12 cellular contexts compared by ENCODE assay signal in the genomic region with DNA sequence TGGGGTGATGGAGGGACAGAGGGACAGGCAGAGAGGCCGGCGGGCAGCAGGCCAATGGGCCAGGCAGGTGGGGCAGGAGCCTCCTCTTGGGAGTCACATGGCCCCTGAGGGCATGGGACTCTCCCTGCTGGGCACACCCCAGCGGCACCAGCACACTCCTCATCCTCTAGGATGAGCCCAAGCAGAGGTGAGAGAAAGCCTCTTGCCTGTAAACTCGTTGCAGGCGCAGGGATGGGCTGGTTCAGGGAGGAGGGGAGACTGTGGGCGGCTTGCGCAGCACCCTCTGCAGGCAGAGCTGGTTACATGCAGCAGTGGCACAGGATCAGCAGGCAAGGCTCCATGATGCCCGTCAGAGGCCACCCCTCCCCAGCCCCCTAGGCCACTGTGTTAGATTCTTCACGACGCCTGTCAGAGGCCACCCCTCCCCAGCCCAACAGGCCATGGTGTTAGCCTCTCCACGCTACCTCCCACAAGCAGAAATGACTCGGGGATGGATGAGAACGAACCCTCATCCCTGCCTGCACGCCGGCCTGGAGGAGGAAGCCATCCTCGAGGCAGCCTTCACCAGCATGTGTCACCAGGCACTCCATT.
A peak's percentile ranks its signal among the peaks of the same experiment; 100 is the strongest.
DNase-seq lines count a peak whose midpoint lies in the region; ATAC-seq and TF ChIP-seq lines count a peak whose summit lies in the region.
"Had no signal": no experiment of that assay in that cellular context is flagged by ENCODE, and none has a peak within 500 bp of the region (broad histone marks: within the 10 kb centered on the region; RNA-seq: fewer than 3 reads in every experiment).

No MANE protein-coding gene starts in this region.

- H3K4me2 ChIP-seq in IMR-90 (ENCODE audit: low read depth, low read length) (no peak overlapping the region), neural progenitor cell (no peak overlapping the region)
- H3K4me2 ChIP-seq: A549 had no signal

- TF ChIP-seq POLR2A in IMR-90 (IDR thresholded peaks at IDR 0.05; ENCODE audit: low read depth, low read length), result no peak

- peaks cover 10% of the 10 kb centered on the region for H3K4me1 Mint-ChIP-seq in neural progenitor cell

- no peak overlapping the region for H3K4ac ChIP-seq in IMR-90 (ENCODE audit: low read depth, low read length)

- H3K9me3 ChIP-seq in IMR-90 (ENCODE audit: control insufficient read depth, insufficient read depth, low read length) (no peaks in the 10 kb centered on the region), colonic mucosa (no peaks in the 10 kb centered on the region), neural progenitor cell (ENCODE audit: low read depth) (no peaks in the 10 kb centered on the region)
- H3K9me3 ChIP-seq: A549, HAP-1, pancreas had no signal

- no peaks in the 10 kb centered on the region for H3K79me1 ChIP-seq in IMR-90 (ENCODE audit: low read depth in 1 of 2, low read length in 2 of 2)

- H3K18ac ChIP-seq in IMR-90 (ENCODE audit: low read depth, low read length), result no peak overlapping the region

- intact Hi-C loops in IMR-90 (cut with micrococcal nuclease), result no loop called here
- intact Hi-C loops in colonic mucosa (cut with DNase I), result no loop called here

- no peaks in the 10 kb centered on the region for H3K9me1 ChIP-seq in IMR-90 (ENCODE audit: insufficient read depth, low read length)

- in situ Hi-C loops in IMR-90 (cut with MboI; ENCODE audit: low sequenced_read_pairs), result no loop called here

- H3K4me3 ChIP-seq in IMR-90 (ENCODE audit: insufficient read depth, low read depth, low read length) (no peak overlapping the region), colonic mucosa (no peak overlapping the region), neural progenitor cell (no peak overlapping the region)
- H3K4me3 ChIP-seq: A549, HAP-1, pancreas had no signal

- ATAC-seq in IMR-90 (ENCODE audit: low read depth) (no peak), GM21619 (IDR thresholded peaks at IDR 0.05; ENCODE audit: unreplicated experiment) (no peak)

- H3K27me3 ChIP-seq in IMR-90 (ENCODE audit: control insufficient read depth, insufficient read depth, low read length) (peaks cover 2% of the 10 kb centered on the region; the same call in 1 of the 2 replicates), colonic mucosa (no peaks in the 10 kb centered on the region), neural progenitor cell (no peaks in the 10 kb centered on the region)
- H3K27me3 ChIP-seq: pancreas had no signal

- H4K20me1 ChIP-seq in IMR-90 (ENCODE audit: insufficient read depth, low read length) (no peaks in the 10 kb centered on the region), neural progenitor cell (ENCODE audit: low read depth) (no peaks in the 10 kb centered on the region)

- no peak overlapping the region for H3K27ac Mint-ChIP-seq in neural progenitor cell

- no peak overlapping the region for H4K5ac ChIP-seq in IMR-90 (ENCODE audit: low read depth, low read length)

- H2BK20ac ChIP-seq in IMR-90 (ENCODE audit: low read depth, low read length), result no peak overlapping the region

- TF ChIP-seq RAD21 in IMR-90 (IDR thresholded peaks at IDR 0.05; ENCODE audit: low read length), result peak; percentile 35

- H2AFZ ChIP-seq in IMR-90 (replicated peaks; ENCODE audit: low read length, poor library complexity) (no peak overlapping the region), neural progenitor cell (replicated peaks) (peak overlapping the region; percentile 69)

- H3K9me3 Mint-ChIP-seq in neural progenitor cell, result no peaks in the 10 kb centered on the region

- no peak overlapping the region for H2AK5ac ChIP-seq in IMR-90 (ENCODE audit: low read depth, low read length)

- no peak overlapping the region for H4K8ac ChIP-seq in IMR-90 (ENCODE audit: low read depth in 2 of 2, low read length in 2 of 2)

- H4K91ac ChIP-seq in IMR-90 (ENCODE audit: insufficient read depth, low read depth, low read length), result no peak overlapping the region

- H3K4me1 ChIP-seq in IMR-90 (ENCODE audit: control insufficient read depth, insufficient read depth, low read length), result no peaks in the 10 kb centered on the region
- H3K4me1 ChIP-seq in colonic mucosa, result no peaks in the 10 kb centered on the region
- peaks cover 10% of the 10 kb centered on the region for H3K4me1 ChIP-seq in neural progenitor cell
- H3K4me1 ChIP-seq: A549, HAP-1, pancreas had no signal

- peak; percentile 25 for DNase-seq in DMS153 (lab: John Stamatoyannopoulos, UW)
- no peak for DNase-seq in DMS153 treated with DMSO at 0.1 percent for 48 hours (lab: John Stamatoyannopoulos, UW; ENCODE audit: unreplicated experiment)
- DNase-seq in IMR-90, result peak; percentile 25
- no peak for DNase-seq in colonic mucosa
- DNase-seq in neural progenitor cell (ENCODE audit: low spot score), result peak; percentile 75
- no peak for DNase-seq in kidney tubule cell (ENCODE audit: low spot score)
- DNase-seq in NCI-H187 (lab: John Stamatoyannopoulos, UW), result no peak
- DNase-seq: activated CD8-positive, alpha-beta memory T cell treated with anti-CD3 and anti-CD28 coated beads, Interleukin-2, amount 50 U/mL, for 4 hours had no signal

- no peaks in the 10 kb centered on the region for H3K79me2 ChIP-seq in neural progenitor cell (ENCODE audit: low read depth)

- H3K36me3 ChIP-seq in IMR-90 (ENCODE audit: control insufficient read depth, insufficient read depth, low read length), result no peaks in the 10 kb centered on the region
- H3K36me3 ChIP-seq in colonic mucosa, result no peaks in the 10 kb centered on the region
- no peaks in the 10 kb centered on the region for H3K36me3 ChIP-seq in neural progenitor cell
- H3K36me3 ChIP-seq: HAP-1, pancreas had no signal

- dilution Hi-C loops in IMR-90 (cut with HindIII; ENCODE audit: low sequenced_read_pairs, unreplicated experiment), result no loop called here

- H3K4me3 Mint-ChIP-seq in neural progenitor cell, result no peak overlapping the region

- H3K23ac ChIP-seq in IMR-90 (ENCODE audit: low read depth, low read length), result no peak overlapping the region

- no peak overlapping the region for H2BK120ac ChIP-seq in IMR-90 (ENCODE audit: low read depth, low read length)

- 61% methylated on average over 7 of the region's 16 CpGs; no CpG with 5 or more reads in 1 of the 2 experiments for WGBS in IMR-90 (ENCODE audit: extremely low coverage in 2 of 2, insufficient read length in 1 of 2), 2 experiments

- H2BK15ac ChIP-seq in IMR-90 (ENCODE audit: low read depth, low read length), result no peak overlapping the region

- no TSS peak for BruUV-seq in IMR-90 (replicated peaks; lab: Mats Ljungman, UMichigan)

- H3K36me3 Mint-ChIP-seq in neural progenitor cell, result no peaks in the 10 kb centered on the region

- H3K56ac ChIP-seq in IMR-90 (ENCODE audit: extremely low read depth, insufficient read depth, low read length), result no peak overlapping the region

- no peak overlapping the region for H2BK5ac ChIP-seq in IMR-90 (ENCODE audit: low read depth, low read length, poor library complexity, severe bottlenecking)

- CTCF ChIA-PET in IMR-90 (lab: Yijun Ruan, JAX), result no interaction called here

- no peak overlapping the region for H3K9ac ChIP-seq in IMR-90 (ENCODE audit: low read depth, low read length)
- no peak overlapping the region for H3K9ac ChIP-seq in colonic mucosa (ENCODE audit: low read depth in 2 of 2, low read length in 2 of 2)
- H3K9ac ChIP-seq in neural progenitor cell, result no peak overlapping the region

- POLR2A ChIA-PET in IMR-90 (lab: Charles Lee; ENCODE audit: unreplicated experiment), result no interaction called here

- TF ChIP-seq CTCF in IMR-90 (conservative IDR thresholded peaks at IDR 0.05; ENCODE audit: low read depth, low read length) (peak; percentile 35), colonic mucosa (IDR thresholded peaks at IDR 0.05) (peak; percentile 22), neural progenitor cell (IDR thresholded peaks at IDR 0.05) (peak; percentile 73)

- no peak overlapping the region for H3K14ac ChIP-seq in IMR-90 (replicated peaks; ENCODE audit: low read depth, low read length)

- H3F3A ChIP-seq in neural progenitor cell (ENCODE audit: low read depth), result no peaks in the 10 kb centered on the region

- H3K27me3 Mint-ChIP-seq in neural progenitor cell (ENCODE audit: insufficient read depth, low read depth), result peaks cover 4% of the 10 kb centered on the region

- H3K27ac ChIP-seq in IMR-90 (ENCODE audit: insufficient read depth, low read length) (no peak overlapping the region), colonic mucosa (no peak overlapping the region), neural progenitor cell (no peak overlapping the region)
- H3K27ac ChIP-seq: pancreas had no signal

- no peak overlapping the region for H2AK9ac ChIP-seq in IMR-90 (replicated peaks; ENCODE audit: low read depth, low read length, poor library complexity)

TF ChIP-seq in IMR-90, 13 proteins besides CTCF, POLR2A, EP300 and RAD21:
- TF ChIP-seq RFX5 (IDR thresholded peaks at IDR 0.05; ENCODE audit: low read depth, low read length) (no peak), SMC3 (IDR thresholded peaks at IDR 0.05; ENCODE audit: low read depth, low read length) (peak; percentile 31; the same call in 1 of the 2 replicates)

Comparison
In these comparisons a context has a peak if more than half of its experiments do, and no peak if none do; other contexts are left out.
1. DNase-seq: peak in DMS153 (single experiment), IMR-90 (single experiment) and neural progenitor cell (single experiment); none in DMS153 treated with DMSO at 0.1 percent for 48 hours (single experiment), colonic mucosa (single experiment), kidney tubule cell (single experiment) and NCI-H187 (0 of 2).
2. CTCF ChIP-seq: peak in every context shown above with its lines; median percentile 73 in neural progenitor cell; 35 in IMR-90; 22 in colonic mucosa.